Comparison of ENCODE assay signal across 16 cellular contexts in genomic region chr3:35486295-35486694, GRCh38.
DNase-seq lines count a peak whose midpoint lies in the region; ATAC-seq, FAIRE-seq and TF ChIP-seq lines count a peak whose summit lies in the region.
"Had no signal": no experiment of that assay in that cellular context is flagged by ENCODE, and none has a peak within 500 bp of the region (broad histone marks: within the 10 kb centered on the region; RNA-seq: fewer than 3 reads in every experiment).

No MANE protein-coding gene starts in this region.

- no peak for FAIRE-seq in H1 (lab: Jason Lieb, UNC)
- FAIRE-seq: K562 had no signal

- H3K23ac ChIP-seq in H1 (ENCODE audit: insufficient read length), result no peak overlapping the region

- H3K36me3 ChIP-seq in H1 (ENCODE audit: control insufficient read depth in 2 of 4, insufficient read depth in 4 of 4, low read length in 3 of 4) (no peaks in the 10 kb centered on the region), right lobe of liver (no peaks in the 10 kb centered on the region)

- H3K4me3 Mint-ChIP-seq in type B pancreatic cell, result no peak overlapping the region
- H3K4me3 Mint-ChIP-seq in activated T-helper 17 cell treated with anti-CD3 and anti-CD28 coated beads, Interleukin-2, amount 50 U/mL, for 72 hours, result no peak overlapping the region

- 80% methylated on average over 1 of the region's 1 CpG; no CpG with 5 or more reads in 1 of the 2 experiments for WGBS in H1 (ENCODE audit: extremely low coverage in 1 of 2, insufficient coverage in 1 of 2, insufficient read length in 1 of 2, insufficient replicate concordance in 2 of 2, low coverage in 1 of 2, low lambda C conversion rate in 2 of 2, missing lambda C conversion rate in 1 of 2), 2 experiments
- WGBS in right lobe of liver (ENCODE audit: insufficient coverage, low coverage, low lambda C conversion rate, missing lambda C conversion rate), result 24% methylated on average over 1 of the region's 1 CpG

- H2AFZ ChIP-seq in H1 (ENCODE audit: low read length), result no peak overlapping the region

- H4K20me1 ChIP-seq in H1 (replicated peaks in 1 of 2; ENCODE audit: control insufficient read depth in 1 of 2, insufficient read depth in 2 of 2, low read length in 2 of 2), result no peaks in the 10 kb centered on the region

- H3K4me2 ChIP-seq in H1 (ENCODE audit: insufficient read depth in 1 of 2, low read depth in 2 of 2, low read length in 2 of 2), result no peak overlapping the region

- no peaks in the 10 kb centered on the region for H3K27me3 Mint-ChIP-seq in type B pancreatic cell
- no peaks in the 10 kb centered on the region for H3K27me3 Mint-ChIP-seq in activated T-helper 17 cell treated with anti-CD3 and anti-CD28 coated beads, Interleukin-2, amount 50 U/mL, for 72 hours

- H3K4me3 ChIP-seq in H1 (ENCODE audit: extremely low read depth in 1 of 4, insufficient read depth in 2 of 4, low read depth in 3 of 4, low read length in 4 of 4) (no peak overlapping the region), right lobe of liver (no peak overlapping the region)
- H3K4me3 ChIP-seq: K562, SK-N-MC had no signal

- no peak overlapping the region for H2BK15ac ChIP-seq in H1 (ENCODE audit: low read length)

- no peaks in the 10 kb centered on the region for H3K36me3 Mint-ChIP-seq in type B pancreatic cell
- no peaks in the 10 kb centered on the region for H3K36me3 Mint-ChIP-seq in activated T-helper 17 cell treated with anti-CD3 and anti-CD28 coated beads, Interleukin-2, amount 50 U/mL, for 72 hours (ENCODE audit: low read depth)

- no peak overlapping the region for H2AK5ac ChIP-seq in H1 (ENCODE audit: low read depth, low read length)

- TF ChIP-seq POLR2A in H1 (IDR thresholded peaks at IDR 0.05; ENCODE audit: control extremely low read depth in 1 of 2, low read depth in 2 of 2, low read length in 2 of 2) (no peak), right lobe of liver (IDR thresholded peaks at IDR 0.05) (no peak)

- ATAC-seq in right lobe of liver (peak in 3 of 4 donors; percentile 23 to 43 (median 28)), HG03196 (IDR thresholded peaks at IDR 0.05; ENCODE audit: unreplicated experiment) (no peak)
- no peak for ATAC-seq in activated T-helper 17 cell treated with anti-CD3 and anti-CD28 coated beads, Interleukin-2, amount 50 U/mL, for 72 hours (replicated peaks)
- ATAC-seq: K562, Right ventricle myocardium inferior had no signal

- H3K27ac ChIP-seq in H1 (ENCODE audit: low read depth, low read length) (no peak overlapping the region), right lobe of liver (no peak overlapping the region)
- H3K27ac ChIP-seq: SK-N-MC had no signal

- H2BK5ac ChIP-seq in H1 (ENCODE audit: low read depth, low read length), result no peak overlapping the region

- no peaks in the 10 kb centered on the region for H3K79me2 ChIP-seq in H1 (ENCODE audit: control insufficient read depth in 1 of 2, insufficient read depth in 2 of 2, low read length in 2 of 2)

- H3K4me1 ChIP-seq in H1 (replicated peaks in 1 of 4; ENCODE audit: control insufficient read depth in 3 of 4, insufficient read depth in 4 of 4, low read length in 3 of 4) (peaks cover 0 to 2% (median 0%) of the 10 kb centered on the region in 4 experiments; a peak in 2 of 7 replicates), right lobe of liver (no peaks in the 10 kb centered on the region)

- no peak overlapping the region for H3K56ac ChIP-seq in H1 (replicated peaks; ENCODE audit: insufficient read length, low read depth, low read length)

- CTCF ChIA-PET in H1 (lab: Charles Lee; ENCODE audit: partially characterized antibody), result no interaction called here

- H3K4ac ChIP-seq in H1 (replicated peaks; ENCODE audit: insufficient read length, low read depth, low read length), result no peak overlapping the region

- H2BK12ac ChIP-seq in H1 (ENCODE audit: low read depth, low read length), result no peak overlapping the region

- H3K9ac ChIP-seq in H1 (replicated peaks in 1 of 4; ENCODE audit: extremely low read depth in 1 of 4, low read depth in 3 of 4, low read length in 3 of 4), result no peak overlapping the region

- 0 out of 4 replicates have a peak, but pooled peaks of 1 of the 2 experiments have one; percentile 12 for TF ChIP-seq RAD21 in H1 (IDR thresholded peaks at IDR 0.05 in 1 of 2, conservative IDR thresholded peaks at IDR 0.05 in 1 of 2; ENCODE audit: low read depth in 2 of 2, low read length in 2 of 2)

- DNase-seq in H1 (ENCODE audit: low read depth in 1 of 2, low spot score in 2 of 2) (no peak), right lobe of liver (no peak), type B pancreatic cell (ENCODE audit: extremely low spot score, unreplicated experiment) (no peak), NCI-H510A (lab: John Stamatoyannopoulos, UW) (no peak)
- DNase-seq: C1 segment of cervical spinal cord, DMS153, EL, H7, NCI-H1048, NCI-H146 had no signal

- H2BK120ac ChIP-seq in H1 (replicated peaks; ENCODE audit: low read depth, low read length), result no peak overlapping the region

- intact Hi-C loops in right lobe of liver (cut with DNase I), result no loop called here

- no peak overlapping the region for H4K8ac ChIP-seq in H1 (ENCODE audit: extremely low read depth, insufficient read depth, low read length)

- H4K5ac ChIP-seq in H1 (ENCODE audit: insufficient read length, low read depth, low read length), result no peak overlapping the region

- no peak for TF ChIP-seq EP300 in H1 (IDR thresholded peaks at IDR 0.05; ENCODE audit: borderline replicate concordance in 1 of 2, low read depth in 2 of 2, low read length in 2 of 2)

- H3K27me3 ChIP-seq in H1 (replicated peaks in 1 of 4; ENCODE audit: control insufficient read depth in 3 of 4, extremely low read depth in 1 of 4, insufficient read depth in 3 of 4, low read length in 3 of 4) (no peaks in the 10 kb centered on the region), right lobe of liver (no peaks in the 10 kb centered on the region)

- H3K23me2 ChIP-seq in H1 (ENCODE audit: low read depth, low read length), result no peaks in the 10 kb centered on the region

- no peak overlapping the region for H3K14ac ChIP-seq in H1 (ENCODE audit: insufficient read length)

- H3K9me3 Mint-ChIP-seq in type B pancreatic cell, result no peaks in the 10 kb centered on the region
- H3K9me3 Mint-ChIP-seq in activated T-helper 17 cell treated with anti-CD3 and anti-CD28 coated beads, Interleukin-2, amount 50 U/mL, for 72 hours, result peaks cover 5% of the 10 kb centered on the region

- TF ChIP-seq CTCF in LNCAP (IDR thresholded peaks at IDR 0.05), result 0 out of 2 replicates have a peak, but pooled peaks have one; percentile 8
- no peak for TF ChIP-seq CTCF in H1 (IDR thresholded peaks at IDR 0.05; ENCODE audit: control extremely low read depth in 1 of 3, insufficient read depth in 1 of 3, low read depth in 1 of 3, low read length in 3 of 3)
- TF ChIP-seq CTCF in right lobe of liver (IDR thresholded peaks at IDR 0.05), result peak in 1 of 4 donors; percentile 6
- no peak for TF ChIP-seq CTCF in type B pancreatic cell (conservative IDR thresholded peaks at IDR 0.05)

- no peaks in the 10 kb centered on the region for H3K79me1 ChIP-seq in H1 (ENCODE audit: low read depth, low read length)

- peaks cover 24% of the 10 kb centered on the region for H3K4me1 Mint-ChIP-seq in type B pancreatic cell (ENCODE audit: unreplicated experiment)
- no peaks in the 10 kb centered on the region for H3K4me1 Mint-ChIP-seq in activated T-helper 17 cell treated with anti-CD3 and anti-CD28 coated beads, Interleukin-2, amount 50 U/mL, for 72 hours

- H2BK20ac ChIP-seq in H1 (ENCODE audit: low read length), result no peak overlapping the region

- H3K9me3 ChIP-seq in H1 (ENCODE audit: insufficient read depth in 2 of 2, low read depth in 1 of 2, low read length in 1 of 2) (no peaks in the 10 kb centered on the region; a peak in 1 of 4 replicates), right lobe of liver (no peaks in the 10 kb centered on the region)

- no peak overlapping the region for H4K91ac ChIP-seq in H1 (replicated peaks; ENCODE audit: insufficient read length, low read length)

- POLR2A ChIA-PET in H1 (lab: Charles Lee; ENCODE audit: partially characterized antibody), result no interaction called here

- no peak overlapping the region for H3K18ac ChIP-seq in H1 (ENCODE audit: extremely low read depth, low read length)

- peak overlapping the region; percentile 70 for H3K27ac Mint-ChIP-seq in type B pancreatic cell
- H3K27ac Mint-ChIP-seq in activated T-helper 17 cell treated with anti-CD3 and anti-CD28 coated beads, Interleukin-2, amount 50 U/mL, for 72 hours, result no peak overlapping the region

TF ChIP-seq in H1, 55 proteins besides CTCF, POLR2A, EP300 and RAD21:
- 0 out of 2 replicates have a peak, but pooled peaks have one; percentile 12 for TF ChIP-seq TEAD4 (IDR thresholded peaks at IDR 0.05; ENCODE audit: low read depth, low read length)
- TF ChIP-seq TAF1 (IDR thresholded peaks at IDR 0.05; ENCODE audit: low read depth, low read length), result no peak

Comparison
In these comparisons a context has a peak if more than half of its experiments do, and no peak if none do; other contexts are left out.
1. ATAC-seq: peak in right lobe of liver (3 of 4); none in activated T-helper 17 cell treated with anti-CD3 and anti-CD28 coated beads, Interleukin-2, amount 50 U/mL, for 72 hours (single experiment) and HG03196 (single experiment).